In the genomic region with DNA sequence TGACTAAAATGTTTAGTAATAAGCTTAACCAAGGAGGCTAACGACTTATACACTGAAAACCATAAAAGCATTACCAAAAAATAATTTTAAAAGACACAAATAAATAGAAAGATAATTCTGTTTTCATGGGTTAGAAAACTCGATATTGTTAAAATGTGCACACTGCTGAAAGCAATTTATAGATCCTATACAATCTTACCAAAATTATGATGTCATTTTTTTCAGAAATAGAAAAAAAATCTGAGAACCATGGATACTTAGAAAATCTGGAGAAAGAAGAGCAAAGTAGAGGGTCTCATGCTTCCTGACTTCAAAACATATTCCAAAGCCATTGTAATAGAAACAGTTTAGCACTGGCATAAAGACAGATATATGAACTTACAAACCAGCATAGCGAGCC, we compare ENCODE assay signal across 10 cellular contexts. TPM values are rescaled to one million over a fixed set of nuclear protein-coding genes. Genes with fewer than 3 reads are reported as not detected.
"Had no signal": no experiment of that assay in that cellular context is flagged by ENCODE, and none has a peak within 500 bp of the region (broad histone marks: within the 10 kb centered on the region; RNA-seq: fewer than 3 reads in every experiment).

No MANE protein-coding gene starts in this region.

- H3K4me3 ChIP-seq: K562 had no signal

- H3K4me2 ChIP-seq: KMS-11 had no signal

- H3K27ac ChIP-seq: HL-60, KMS-11 had no signal

- ATAC-seq: K562 had no signal

- FAIRE-seq: HTR-8/SVneo, K562 had no signal

- DNase-seq: IMR-90, KBM-7, KG1 had no signal

- H3K9ac ChIP-seq: KMS-11 had no signal

RNA-seq across cellular contexts. Expression of gene HCRTR2, which starts 46.6 kb away (rescaled TPM):
- total RNA-seq: HT-29, HT1080, IMR-90, K562 had no signal
- polyA plus RNA-seq: IgD-negative memory B cell, IMR-90, K562 had no signal
